Comparison of ENCODE assay signal across 3 cellular contexts in genomic region chr3:193923958-193924357, GRCh38.
DNase-seq lines count a peak whose midpoint lies in the region; ATAC-seq and TF ChIP-seq lines count a peak whose summit lies in the region.
"Not testable (repeated sequence)": the region's sequence is repeated elsewhere in the genome, so short reads cannot be mapped to it uniquely, and the experiment has no call there.

No MANE protein-coding gene starts in this region.

- not testable (repeated sequence) for H3K27ac ChIP-seq in HEK293 (ENCODE audit: extremely low read depth, low read depth, low read length)
- H3K27ac ChIP-seq in VCaP: peak overlapping the region; percentile 94; the same call in 1 of the 2 replicates

- POLR2A ChIA-PET in HEK293 (lab: Yijun Ruan, JAX): not testable (repeated sequence)

- H3K4me3 Mint-ChIP-seq in stimulated activated naive B cell treated with anti-CD40 and anti-IgM and Interleukin-4, amounts not matched to agents 10 μg/mL and 1 μg/mL and 100 μg/mL, for 72 hours: not testable (repeated sequence)

- peaks cover 10 to 18% of the 10 kb centered on the region in 2 donors for H3K9me3 Mint-ChIP-seq in stimulated activated naive B cell treated with anti-CD40 and anti-IgM and Interleukin-4, amounts not matched to agents 10 μg/mL and 1 μg/mL and 100 μg/mL, for 72 hours

- H3K4me1 ChIP-seq in HEK293 (ENCODE audit: control insufficient read depth, insufficient read depth, low read length): not testable (repeated sequence)

- not testable (repeated sequence) for H3K9me3 ChIP-seq in HEK293 (ENCODE audit: control insufficient read depth, insufficient read depth, low read depth, low read length)

- CTCF ChIA-PET in HEK293 (lab: Yijun Ruan, JAX): not testable (repeated sequence)

- H3K27me3 Mint-ChIP-seq in stimulated activated naive B cell treated with anti-CD40 and anti-IgM and Interleukin-4, amounts not matched to agents 10 μg/mL and 1 μg/mL and 100 μg/mL, for 72 hours: not testable (repeated sequence)

- H3K27ac Mint-ChIP-seq in stimulated activated naive B cell treated with anti-CD40 and anti-IgM and Interleukin-4, amounts not matched to agents 10 μg/mL and 1 μg/mL and 100 μg/mL, for 72 hours: peak overlapping the region; percentile 7

- H3K4me3 ChIP-seq in HEK293 (ENCODE audit: low read depth, low read length): not testable (repeated sequence)

- DNase-seq in stimulated activated naive B cell treated with anti-CD40 and anti-IgM and Interleukin-4, amounts not matched to agents 10 μg/mL and 1 μg/mL and 100 μg/mL, for 72 hours: not testable (repeated sequence)

- TF ChIP-seq CTCF in HEK293 (tag by site-specific recombination; IDR thresholded peaks at IDR 0.05); VCaP (conservative IDR thresholded peaks at IDR 0.05): not testable (repeated sequence)

- peaks cover 7 to 12% of the 10 kb centered on the region in 2 donors for H3K4me1 Mint-ChIP-seq in stimulated activated naive B cell treated with anti-CD40 and anti-IgM and Interleukin-4, amounts not matched to agents 10 μg/mL and 1 μg/mL and 100 μg/mL, for 72 hours

- not testable (repeated sequence) for H3K36me3 ChIP-seq in HEK293 (ENCODE audit: control insufficient read depth in 2 of 2, insufficient read depth in 1 of 2, low read length in 2 of 2)

- H3K36me3 Mint-ChIP-seq in stimulated activated naive B cell treated with anti-CD40 and anti-IgM and Interleukin-4, amounts not matched to agents 10 μg/mL and 1 μg/mL and 100 μg/mL, for 72 hours: not testable (repeated sequence)

- ATAC-seq in stimulated activated naive B cell treated with anti-CD40 and anti-IgM and Interleukin-4, amounts not matched to agents 10 μg/mL and 1 μg/mL and 100 μg/mL, for 72 hours (replicated peaks): not testable (repeated sequence)

TF ChIP-seq in HEK293, 187 proteins besides CTCF, POLR2A, EP300 and RAD21:
- TF ChIP-seq ZNF302 (tag by site-specific recombination; IDR thresholded peaks at IDR 0.05; ENCODE audit: low read depth): peak; percentile 94
